15 cellular contexts compared by ENCODE assay signal in the genomic region with DNA sequence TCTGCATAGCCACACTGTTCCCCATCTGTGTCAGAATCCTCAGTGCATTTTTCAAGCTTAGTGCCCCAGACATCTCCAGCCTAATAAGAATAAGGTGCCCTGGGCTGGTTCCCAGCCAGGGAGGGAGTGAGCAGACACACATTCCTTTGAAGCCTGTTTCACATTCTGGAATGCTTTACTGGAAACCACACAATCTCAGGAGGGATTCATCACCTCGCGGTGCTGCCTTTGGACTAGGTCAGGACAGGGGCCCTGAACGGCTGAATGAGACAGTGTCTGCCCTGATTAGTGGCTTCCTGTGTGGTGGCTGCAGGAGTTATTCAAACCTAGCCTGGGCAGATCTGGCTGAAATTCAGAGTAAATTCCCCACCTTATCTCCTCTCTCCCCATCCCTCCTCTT.
DNase-seq lines count a peak whose midpoint lies in the region; ATAC-seq and TF ChIP-seq lines count a peak whose summit lies in the region.
"Had no signal": no experiment of that assay in that cellular context is flagged by ENCODE, and none has a peak within 500 bp of the region (broad histone marks: within the 10 kb centered on the region; RNA-seq: fewer than 3 reads in every experiment).

No MANE protein-coding gene starts in this region.

- DNase-seq in GM04504 (ENCODE audit: low read depth): peak; percentile 6
- DNase-seq in SW 1271 (lab: John Stamatoyannopoulos, UW): peak; percentile 27 to 30
- peak; percentile 22 for DNase-seq in prostate gland (ENCODE audit: low spot score)
- no peak for DNase-seq in SIG-M5 (lab: John Stamatoyannopoulos, UW)
- no peak for DNase-seq in middle frontal gyrus (ENCODE audit: extremely low spot score, low spot score)
- no peak for DNase-seq in cerebellar nuclear complex (lab: John Stamatoyannopoulos, UW)
- DNase-seq: activated CD4-positive, alpha-beta T cell treated with anti-CD3 and anti-CD28 coated beads for 48 hours; CD4-positive, CD25-positive, alpha-beta regulatory T cell; MV-4-11; small intestine; T-helper 2 cell had no signal

- TF ChIP-seq EP300 in gastroesophageal sphincter (IDR thresholded peaks at IDR 0.05): no peak

- intact Hi-C loops in prostate gland (cut with DNase I): no loop called here

- H3K27ac ChIP-seq in gastroesophageal sphincter (peak overlapping the region in 3 of 4 donors; percentile 34 to 65 (median 36)), prostate gland (no peak overlapping the region)
- H3K27ac ChIP-seq: suprapubic skin had no signal

- no peaks in the 10 kb centered on the region for H3K36me3 ChIP-seq in gastroesophageal sphincter
- H3K36me3 ChIP-seq in prostate gland: no peaks in the 10 kb centered on the region
- H3K36me3 ChIP-seq: breast epithelium, suprapubic skin had no signal

- WGBS in gastroesophageal sphincter (ENCODE audit: low coverage in 1 of 2), 2 donors: no CpG with 5 or more reads among the region's 3 CpGs
- WGBS in prostate gland: 28% methylated on average over 3 of the region's 3 CpGs

- ATAC-seq in gastroesophageal sphincter (peak; percentile 76), GM19452 (IDR thresholded peaks at IDR 0.05; ENCODE audit: unreplicated experiment) (no peak)

- TF ChIP-seq POLR2A in gastroesophageal sphincter (IDR thresholded peaks at IDR 0.05) (no peak), prostate gland (IDR thresholded peaks at IDR 0.05) (no peak)

- peaks cover 7 to 32% (median 13%) of the 10 kb centered on the region in 3 donors for H3K4me1 ChIP-seq in gastroesophageal sphincter
- no peaks in the 10 kb centered on the region for H3K4me1 ChIP-seq in prostate gland (replicated peaks)
- H3K4me1 ChIP-seq: breast epithelium had no signal

- H3K27me3 ChIP-seq in gastroesophageal sphincter (no peaks in the 10 kb centered on the region), prostate gland (replicated peaks; ENCODE audit: insufficient read depth) (no peaks in the 10 kb centered on the region)
- H3K27me3 ChIP-seq: breast epithelium, suprapubic skin had no signal

- H3K4me3 ChIP-seq in gastroesophageal sphincter: no peak overlapping the region
- no peak overlapping the region for H3K4me3 ChIP-seq in prostate gland
- H3K4me3 ChIP-seq: breast epithelium, suprapubic skin had no signal

- H3K9me3 ChIP-seq in gastroesophageal sphincter (peaks cover 0 to 6% (median 0%) of the 10 kb centered on the region in 3 donors), prostate gland (no peaks in the 10 kb centered on the region)
- H3K9me3 ChIP-seq: suprapubic skin had no signal

- TF ChIP-seq CTCF in gastroesophageal sphincter (IDR thresholded peaks at IDR 0.05) (no peak), prostate gland (IDR thresholded peaks at IDR 0.05) (no peak)

Comparison
In these comparisons a context has a peak if more than half of its experiments do, and no peak if none do; other contexts are left out.
1. DNase-seq: peak in GM04504 (single experiment), SW 1271 (2 of 2) and prostate gland (single experiment); none in SIG-M5 (single experiment), middle frontal gyrus (single experiment) and cerebellar nuclear complex (0 of 2).
2. H3K27ac ChIP-seq: peak in gastroesophageal sphincter (3 of 4); none in prostate gland (0 of 2).